Comparison of ENCODE assay signal across 29 cellular contexts in the genomic region with DNA sequence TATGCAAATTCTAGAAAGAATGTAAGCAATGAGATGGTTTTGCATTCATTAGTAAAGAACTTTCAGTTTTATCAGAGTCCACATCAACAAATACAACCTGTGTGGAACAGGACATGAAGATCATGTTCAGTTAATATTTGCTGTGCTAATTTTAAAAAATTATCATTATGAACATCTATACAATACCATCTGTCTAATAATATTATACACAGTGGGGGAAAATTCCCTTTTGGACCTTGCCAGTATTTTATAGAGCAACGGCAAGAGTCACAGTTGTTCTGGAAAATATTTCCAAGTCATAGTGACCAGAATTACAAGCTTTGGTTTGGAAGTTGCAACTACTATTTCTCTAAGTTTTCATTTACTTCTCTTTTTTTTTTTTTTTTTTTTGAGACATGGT.
"Had no signal": no experiment of that assay in that cellular context is flagged by ENCODE, and none has a peak within 500 bp of the region (broad histone marks: within the 10 kb centered on the region; RNA-seq: fewer than 3 reads in every experiment).

No MANE protein-coding gene starts in this region.

- H3K4me1 ChIP-seq: body of pancreas, colonic mucosa, heart left ventricle had no signal

- H3K36me3 ChIP-seq: cardiac muscle cell, colonic mucosa, heart left ventricle had no signal

- H3K9me3 ChIP-seq: body of pancreas, colonic mucosa, heart left ventricle had no signal

- FAIRE-seq: astrocyte, frontal cortex had no signal

- H3K27me3 ChIP-seq: body of pancreas, cardiac muscle cell, colonic mucosa, heart left ventricle had no signal

- DNase-seq: activated CD4-positive, alpha-beta memory T cell treated with anti-CD3 and anti-CD28 coated beads, Interleukin-2, amount 10 ng/mL, durations not matched to agents 7 days and 5 days; activated CD4-positive, alpha-beta T cell treated with anti-CD3 and anti-CD28 coated beads for 1 hour; activated CD4-positive, alpha-beta T cell treated with anti-CD3 and anti-CD28 coated beads for 4 hours; activated CD4-positive, alpha-beta T cell treated with anti-CD3 and anti-CD28 coated beads, Interleukin-2, amount 10 ng/mL, durations not matched to agents 7 days and 5 days; activated CD4-positive, alpha-beta T cell treated with anti-CD3 and anti-CD28 coated beads, Interleukin-2, amount 50 U/mL, for 4 hours; activated CD8-positive, alpha-beta memory T cell treated with anti-CD3 and anti-CD28 coated beads, Interleukin-2, amount 50 U/mL, for 48 hours; activated gamma-delta T cell; activated naive CD4-positive, alpha-beta T cell; activated naive CD4-positive, alpha-beta T cell treated with anti-CD3 and anti-CD28 coated beads, Interleukin-2, amount 50 U/mL, for 16 hours; activated T-cell treated with anti-CD3 and anti-CD28 coated beads for 4 hours; activated T-cell treated with anti-CD3 and anti-CD28 coated beads, Interleukin-2, amount 50 U/mL, for 24 hours; activated T-cell treated with anti-CD3 and anti-CD28 coated beads, Interleukin-2, amount 50 U/mL, for 72 hours; amniotic stem cell; anterior cingulate cortex; body of pancreas; central memory CD4-positive, alpha-beta T cell; cerebellar nuclear complex; colonic mucosa; effector CD8-positive, alpha-beta T cell; foreskin fibroblast; glutamatergic neuron; heart left ventricle; T-cell; T-helper 9 cell had no signal

- ATAC-seq: body of pancreas, esophagus mucosa, heart left ventricle, T-cell, WTC11 had no signal

- H3K27ac ChIP-seq: body of pancreas, cardiac muscle cell, colonic mucosa, heart left ventricle had no signal

- H3K4me3 ChIP-seq: body of pancreas, cardiac muscle cell, colonic mucosa, heart left ventricle had no signal
